8 cellular contexts compared by ENCODE assay signal in genomic region chr11:33699515-33700424, GRCh38. TPM values are rescaled to one million over a fixed set of nuclear protein-coding genes. Genes with fewer than 3 reads are reported as not detected.
DNase-seq lines count a peak whose midpoint lies in the region; ATAC-seq, FAIRE-seq and TF ChIP-seq lines count a peak whose summit lies in the region.

No MANE protein-coding gene starts in this region.

- H3K27ac Mint-ChIP-seq in chondrocyte (ENCODE audit: unreplicated experiment), result peak overlapping the region; percentile 81
- H3K27ac Mint-ChIP-seq in mesothelial cell of epicardium, result no peak overlapping the region

- H3K27me3 Mint-ChIP-seq in chondrocyte (ENCODE audit: low read depth) (no peaks in the 10 kb centered on the region), mesothelial cell of epicardium (ENCODE audit: low read depth) (peaks cover 19% of the 10 kb centered on the region)

- peaks cover 49% of the 10 kb centered on the region for H3K4me1 ChIP-seq in A673 (ENCODE audit: insufficient read depth, low read length, poor library complexity, severe bottlenecking)
- peaks cover 19% of the 10 kb centered on the region; the same call in 1 of the 2 replicates for H3K4me1 ChIP-seq in HUES64 (ENCODE audit: insufficient read depth, low read length)

- no peak for ATAC-seq in HG03280 (IDR thresholded peaks at IDR 0.05; ENCODE audit: unreplicated experiment)

- H3K36me3 Mint-ChIP-seq in chondrocyte (ENCODE audit: low read depth) (no peaks in the 10 kb centered on the region), mesothelial cell of epicardium (no peaks in the 10 kb centered on the region)

- WGBS in HUES64, result 52% methylated on average over 31 of the region's 31 CpGs

- H3K9me3 ChIP-seq in A673 (ENCODE audit: low read depth, low read length, poor library complexity, severe bottlenecking) (no peaks in the 10 kb centered on the region), HUES64 (ENCODE audit: insufficient read depth, low read depth, low read length) (no peaks in the 10 kb centered on the region)

- no peak for FAIRE-seq in frontal cortex (lab: Jason Lieb, UNC)

- H3K4me3 ChIP-seq in A673 (ENCODE audit: low read depth, low read length, poor library complexity, severe bottlenecking) (peak overlapping the region; percentile 42), HUES64 (ENCODE audit: low read length) (peak overlapping the region; percentile 86)

- peaks cover 61% of the 10 kb centered on the region for H3K4me1 Mint-ChIP-seq in chondrocyte (ENCODE audit: low read depth)
- peaks cover 20% of the 10 kb centered on the region for H3K4me1 Mint-ChIP-seq in mesothelial cell of epicardium

- POLR2A ChIA-PET in A673 (lab: Charles Lee; ENCODE audit: low non-redundant PET), result interaction anchor here (0.5 to 0.6 kb wide), 2 partner anchors 37 to 361 kb away, joined by 3 read pairs; no protein-coding TSS in a partner anchor

- DNase-seq in A673 (ENCODE audit: low spot score), result no peak
- peak; percentile 87 for DNase-seq in chondrocyte (ENCODE audit: low spot score)
- DNase-seq in mesothelial cell of epicardium (ENCODE audit: low spot score in 2 of 2, unreplicated experiment in 2 of 2), result no peak
- no peak for DNase-seq in frontal cortex (ENCODE audit: low spot score in 2 of 2)
- no peak for DNase-seq in posterior vena cava (ENCODE audit: low spot score)
- DNase-seq in Kasumi-1 (lab: John Stamatoyannopoulos, UW), result no peak

- H3K36me3 ChIP-seq in A673 (ENCODE audit: insufficient read depth, low read length, poor library complexity, severe bottlenecking), result no peaks in the 10 kb centered on the region
- no peaks in the 10 kb centered on the region for H3K36me3 ChIP-seq in HUES64 (ENCODE audit: insufficient read depth, low read length)

- H3K27me3 ChIP-seq in A673 (replicated peaks; ENCODE audit: insufficient read depth, low read depth, low read length, poor library complexity), result no peaks in the 10 kb centered on the region
- H3K27me3 ChIP-seq in HUES64 (ENCODE audit: insufficient read depth, low read length), result peaks cover 12% of the 10 kb centered on the region

- CTCF ChIA-PET in A673 (lab: Charles Lee), result interaction anchor here (0.6 to 0.9 kb wide), 2 partner anchors 43 to 298 kb away, joined by 4 to 5 read pairs; no protein-coding TSS in a partner anchor

- H3K4me3 Mint-ChIP-seq in chondrocyte (ENCODE audit: unreplicated experiment) (peak overlapping the region; percentile 62), mesothelial cell of epicardium (peak overlapping the region; percentile 61)

- intact Hi-C loops in A673 (cut with micrococcal nuclease; ENCODE audit: unreplicated experiment), result loop anchor here (5.0 kb wide), 1 partner anchor 128 kb away; no protein-coding TSS in a partner anchor
- intact Hi-C loops in posterior vena cava (cut with DNase I), result no loop called here

- TF ChIP-seq CTCF in A673 (conservative IDR thresholded peaks at IDR 0.05; ENCODE audit: low read depth, low read length) (no peak), chondrocyte (IDR thresholded peaks at IDR 0.05) (no peak), mesothelial cell of epicardium (IDR thresholded peaks at IDR 0.05; ENCODE audit: unreplicated experiment) (no peak)

- H3K9me3 Mint-ChIP-seq in chondrocyte (ENCODE audit: low read depth), result no peaks in the 10 kb centered on the region
- H3K9me3 Mint-ChIP-seq in mesothelial cell of epicardium, result no peaks in the 10 kb centered on the region

- H3K27ac ChIP-seq in A673 (ENCODE audit: low read depth, low read length, poor library complexity, severe bottlenecking) (peak overlapping the region; percentile 59), HUES64 (ENCODE audit: low read depth, low read length) (no peak overlapping the region)

- no TSS peak for BruUV-seq in A673 (replicated peaks; lab: Mats Ljungman, UMichigan)

- no peak overlapping the region for H3K9ac ChIP-seq in HUES64 (ENCODE audit: low read depth, low read length)

RNA-seq across cellular contexts. Expression of gene C11orf91, which starts 0.9 kb away (rescaled TPM):
- total RNA-seq in A673 (2021), result not detected in 2 replicates
- not detected for polyA plus RNA-seq in HUES64 (2013, experiment 1 of 2)
- not detected for polyA plus RNA-seq in HUES64 (2013, experiment 2 of 2)
- total RNA-seq in chondrocyte, result 0.50 TPM in 1 of 3 replicates, not detected in the others
- total RNA-seq in mesothelial cell of epicardium, result 0.57 to 0.65 TPM in 2 of 3 replicates, not detected in the other
- not detected for total RNA-seq in frontal cortex
- total RNA-seq in posterior vena cava, result 1 to 10 TPM; 1.3 to 2.2 TPM

RNA-seq across cellular contexts. Expression of gene CD59, which starts 36.5 kb away (rescaled TPM):
- 193 and 204 TPM in 2 replicates for total RNA-seq in A673 (2021)
- 47.2 TPM for polyA plus RNA-seq in HUES64 (2013, experiment 1 of 2)
- 54.4 TPM for polyA plus RNA-seq in HUES64 (2013, experiment 2 of 2)
- 579 to 718 TPM (median 705 TPM) in 3 replicates for total RNA-seq in chondrocyte
- total RNA-seq in mesothelial cell of epicardium, result 162 to 176 TPM (median 171 TPM) in 3 replicates
- total RNA-seq in frontal cortex, result 31.4 TPM
- total RNA-seq in posterior vena cava, result 1,000 to 10,000 TPM in 1 of 2 donors, 100 to 1,000 TPM in 1; 654 to 1,001 TPM
